In the genomic region with DNA sequence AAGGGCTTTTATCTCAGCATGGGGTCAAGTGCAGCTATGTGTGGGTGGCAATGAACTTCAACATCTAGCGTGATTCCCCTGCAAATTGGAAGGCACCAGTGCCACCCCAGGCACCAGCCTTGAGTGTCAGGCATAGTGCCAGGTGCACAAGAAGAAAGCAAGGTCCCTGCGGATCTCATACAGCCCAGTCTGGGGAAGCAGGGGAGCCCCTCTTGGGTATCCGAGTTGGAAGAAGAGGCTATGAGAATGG, we compare ENCODE assay signal across 8 cellular contexts.
DNase-seq lines count a peak whose midpoint lies in the region; ATAC-seq, FAIRE-seq and TF ChIP-seq lines count a peak whose summit lies in the region.

No MANE protein-coding gene starts in this region.

- H3K79me2 ChIP-seq in PC-9 (ENCODE audit: low read depth), result no peaks in the 10 kb centered on the region

- TF ChIP-seq CTCF in PC-9 (conservative IDR thresholded peaks at IDR 0.05), result no peak
- no peak for TF ChIP-seq CTCF in epithelial cell of proximal tubule (conservative IDR thresholded peaks at IDR 0.05; ENCODE audit: low read depth, low read length)
- TF ChIP-seq CTCF in pancreas (IDR thresholded peaks at IDR 0.05), result no peak

- intact Hi-C loops in PC-9 (cut with micrococcal nuclease; ENCODE audit: unreplicated experiment), result loop anchor here (2.0 to 5.0 kb wide), 3 partner anchors 46 to 892 kb away; no protein-coding TSS in a partner anchor
- intact Hi-C loops in pancreas (cut with DNase I), result no loop called here

- H3K9me3 Mint-ChIP-seq in CD8-positive, alpha-beta memory T cell, result no peaks in the 10 kb centered on the region

- peak overlapping the region; percentile 64 for H3K4me3 ChIP-seq in CD8-positive, alpha-beta memory T cell (ENCODE audit: low read length)
- H3K4me3 ChIP-seq in PC-9 (peak overlapping the region; percentile 66), epithelial cell of proximal tubule (ENCODE audit: low read depth, low read length) (peak overlapping the region; percentile 72), pancreas (peak overlapping the region; percentile 26 to 59 (median 42))

- POLR2A ChIA-PET in CD8-positive, alpha-beta memory T cell (lab: Charles Lee), result no interaction called here
- POLR2A ChIA-PET in PC-9 (lab: Charles Lee; ENCODE audit: unreplicated experiment), result interaction anchor here (0.6 kb wide), 1 partner anchor 258 kb away, joined by 4 read pairs; no protein-coding TSS in a partner anchor

- peaks cover 14 to 19% (median 15%) of the 10 kb centered on the region in 3 donors for H3K4me1 Mint-ChIP-seq in CD8-positive, alpha-beta memory T cell

- peak overlapping the region; percentile 87 to 100 (median 98) for H3K27ac Mint-ChIP-seq in CD8-positive, alpha-beta memory T cell

- no peaks in the 10 kb centered on the region for H3K36me3 ChIP-seq in CD8-positive, alpha-beta memory T cell (ENCODE audit: insufficient read depth, low read length)
- H3K36me3 ChIP-seq in PC-9 (ENCODE audit: low read depth), result no peaks in the 10 kb centered on the region
- no peaks in the 10 kb centered on the region for H3K36me3 ChIP-seq in pancreas

- peaks cover 20% of the 10 kb centered on the region for H3K4me1 ChIP-seq in CD8-positive, alpha-beta memory T cell (ENCODE audit: insufficient read depth, low read length)
- H3K4me1 ChIP-seq in PC-9 (replicated peaks; ENCODE audit: insufficient read depth) (peaks cover 10% of the 10 kb centered on the region), pancreas (peaks cover 0 to 11% (median 0%) of the 10 kb centered on the region in 3 donors)

- peak overlapping the region; percentile 94 for H3K4me2 ChIP-seq in PC-9

- peaks cover 4% of the 10 kb centered on the region; the same call in 1 of the 2 replicates for H3F3A ChIP-seq in PC-9 (ENCODE audit: insufficient read depth, low read depth)

- no peaks in the 10 kb centered on the region for H3K9me3 ChIP-seq in CD8-positive, alpha-beta memory T cell (ENCODE audit: low read length)
- H3K9me3 ChIP-seq in PC-9 (ENCODE audit: insufficient read depth, low read depth) (no peaks in the 10 kb centered on the region), pancreas (no peaks in the 10 kb centered on the region)

- FAIRE-seq in pancreas (lab: Jason Lieb, UNC), result no peak

- peak overlapping the region; percentile 68 for H3K27ac ChIP-seq in CD8-positive, alpha-beta memory T cell (ENCODE audit: low read depth, low read length)
- H3K27ac ChIP-seq in PC-9, result peak overlapping the region; percentile 42; the same call in 1 of the 2 replicates
- H3K27ac ChIP-seq in pancreas, result peak overlapping the region; percentile 90 to 93 (median 92)

- H3K4me3 Mint-ChIP-seq in CD8-positive, alpha-beta memory T cell, result peak overlapping the region; percentile 86 to 96 (median 93)

- H3K27me3 Mint-ChIP-seq in CD8-positive, alpha-beta memory T cell, result peaks cover 5 to 6% of the 10 kb centered on the region in 2 donors

- CTCF ChIA-PET in CD8-positive, alpha-beta memory T cell (lab: Charles Lee), result interaction anchor here (0.9 to 2.1 kb wide), 5 partner anchors 10 to 892 kb away, joined by 3 to 7 read pairs (median 4); no protein-coding TSS in a partner anchor
- CTCF ChIA-PET in PC-9 (lab: Charles Lee), result interaction anchor here (1.0 kb wide), 1 partner anchor 85 kb away, joined by 3 read pairs; no protein-coding TSS in a partner anchor

- TSS peak; percentile 57 for BruUV-seq in PC-9 (replicated peaks; lab: Mats Ljungman, UMichigan)

- H3K36me3 Mint-ChIP-seq in CD8-positive, alpha-beta memory T cell, result peaks cover 0 to 4% (median 0%) of the 10 kb centered on the region in 3 donors

- ATAC-seq in pancreas (no peak), GM21526 (IDR thresholded peaks at IDR 0.05; ENCODE audit: low FRiP score, unreplicated experiment) (no peak)
- no peak for ATAC-seq in activated CD4-positive, CD25-positive, alpha-beta regulatory T cell treated with anti-CD3 and anti-CD28 coated beads, Interleukin-2, amount 50 U/mL, for 24 hours

- no peaks in the 10 kb centered on the region for H4K20me1 ChIP-seq in PC-9 (ENCODE audit: insufficient read depth)

- no peaks in the 10 kb centered on the region for H3K9me2 ChIP-seq in PC-9 (ENCODE audit: insufficient read depth)

- H3K27me3 ChIP-seq in CD8-positive, alpha-beta memory T cell (ENCODE audit: insufficient read depth, low read length, poor library complexity, severe bottlenecking), result no peaks in the 10 kb centered on the region
- H3K27me3 ChIP-seq in PC-9 (ENCODE audit: insufficient read depth, low read depth), result no peaks in the 10 kb centered on the region
- H3K27me3 ChIP-seq in pancreas, result no peaks in the 10 kb centered on the region

- no peak for DNase-seq in CD8-positive, alpha-beta memory T cell
- DNase-seq in PC-9 (no peak), epithelial cell of proximal tubule (ENCODE audit: low read depth) (no peak), pancreas (no peak), NCI-H226 (no peak), activated gamma-delta T cell treated with Interleukin-2 at 50 U/mL for 16 hours (no peak)

- peak overlapping the region; percentile 97 for H2AFZ ChIP-seq in PC-9

- WGBS in pancreas, 2 donors, result 1 to 2% methylated on average over 3 of the region's 3 CpGs

Comparison
In these comparisons a context has a peak if more than half of its experiments do, and no peak if none do; other contexts are left out.
1. H3K27ac ChIP-seq: peak in every context shown above with its lines; median percentile 92 in pancreas; 68 in CD8-positive, alpha-beta memory T cell; 42 in PC-9.